ENCODE assay signal across 8 cellular contexts in genomic region chr1:7646981-7647901, GRCh38.
DNase-seq lines count a peak whose midpoint lies in the region; ATAC-seq lines count a peak whose summit lies in the region.

No MANE protein-coding gene starts in this region.

- H3K27me3 Mint-ChIP-seq in activated CD8-positive, alpha-beta T cell treated with anti-CD3 and anti-CD28 coated beads, Interleukin-2, amount 10 ng/mL, durations not matched to agents 7 days and 5 days (ENCODE audit: low read depth) = no peaks in the 10 kb centered on the region

- intact Hi-C loops in Right ventricle myocardium inferior (cut with DNase I) = loop anchor here (2.0 to 10.0 kb wide), 5 partner anchors 65 to 425 kb away; no protein-coding TSS in a partner anchor
- intact Hi-C loops in cardiac septum (cut with DNase I) = loop anchor here (2.0 to 10.0 kb wide), 7 partner anchors 65 to 920 kb away; no protein-coding TSS in a partner anchor

- ATAC-seq in Right ventricle myocardium inferior (peak; percentile 33), HG02981 (IDR thresholded peaks at IDR 0.05; ENCODE audit: unreplicated experiment) (no peak)
- peak; percentile 71 for ATAC-seq in activated CD8-positive, alpha-beta T cell treated with anti-CD3 and anti-CD28 coated beads, Interleukin-2, amount 10 ng/mL, durations not matched to agents 7 days and 5 days

- POLR2A ChIA-PET in activated CD8-positive, alpha-beta T cell treated with anti-CD3 and anti-CD28 coated beads, Interleukin-2, amount 10 ng/mL, durations not matched to agents 7 days and 5 days (lab: Charles Lee) = no interaction called here

- no peak overlapping the region for H3K4me3 Mint-ChIP-seq in activated CD8-positive, alpha-beta T cell treated with anti-CD3 and anti-CD28 coated beads, Interleukin-2, amount 10 ng/mL, durations not matched to agents 7 days and 5 days

- no peaks in the 10 kb centered on the region for H3K9me3 Mint-ChIP-seq in activated CD8-positive, alpha-beta T cell treated with anti-CD3 and anti-CD28 coated beads, Interleukin-2, amount 10 ng/mL, durations not matched to agents 7 days and 5 days (ENCODE audit: insufficient read depth)

- H3K27ac Mint-ChIP-seq in activated CD8-positive, alpha-beta T cell treated with anti-CD3 and anti-CD28 coated beads, Interleukin-2, amount 10 ng/mL, durations not matched to agents 7 days and 5 days = no peak overlapping the region

- CTCF ChIA-PET in activated CD8-positive, alpha-beta T cell treated with anti-CD3 and anti-CD28 coated beads, Interleukin-2, amount 10 ng/mL, durations not matched to agents 7 days and 5 days (lab: Charles Lee) = interaction anchor here (0.7 to 1.6 kb wide), 6 partner anchors 14 to 605 kb away, joined by 3 to 8 read pairs (median 3); no protein-coding TSS in a partner anchor

- peak; percentile 86 for DNase-seq in Right ventricle myocardium inferior (ENCODE audit: missing footprints)
- no peak for DNase-seq in cardiac septum (ENCODE audit: low spot score)
- peak; percentile 49 for DNase-seq in NCI-H2196 treated with DMSO at 0.1 percent for 48 hours (lab: John Stamatoyannopoulos, UW; ENCODE audit: unreplicated experiment)
- DNase-seq in activated CD8-positive, alpha-beta T cell treated with anti-CD3 and anti-CD28 coated beads, Interleukin-2, amount 10 ng/mL, durations not matched to agents 7 days and 5 days = peak; percentile 71
- DNase-seq in effector CD8-positive, alpha-beta T cell (lab: John Stamatoyannopoulos, UW) = peak; percentile 57
- peak; percentile 79 for DNase-seq in midbrain (lab: John Stamatoyannopoulos, UW)
- DNase-seq in stimulated activated CD8-positive, alpha-beta memory T cell treated with anti-CD3 and anti-CD28 coated beads, Interleukin-4, amount 100 ng/mL, for 48 hours = peak; percentile 86

- no peaks in the 10 kb centered on the region for H3K4me1 Mint-ChIP-seq in activated CD8-positive, alpha-beta T cell treated with anti-CD3 and anti-CD28 coated beads, Interleukin-2, amount 10 ng/mL, durations not matched to agents 7 days and 5 days (ENCODE audit: low read depth)

- H3K36me3 Mint-ChIP-seq in activated CD8-positive, alpha-beta T cell treated with anti-CD3 and anti-CD28 coated beads, Interleukin-2, amount 10 ng/mL, durations not matched to agents 7 days and 5 days (ENCODE audit: low read depth) = no peaks in the 10 kb centered on the region
